ENCODE assay signal across 8 cellular contexts in the genomic region with DNA sequence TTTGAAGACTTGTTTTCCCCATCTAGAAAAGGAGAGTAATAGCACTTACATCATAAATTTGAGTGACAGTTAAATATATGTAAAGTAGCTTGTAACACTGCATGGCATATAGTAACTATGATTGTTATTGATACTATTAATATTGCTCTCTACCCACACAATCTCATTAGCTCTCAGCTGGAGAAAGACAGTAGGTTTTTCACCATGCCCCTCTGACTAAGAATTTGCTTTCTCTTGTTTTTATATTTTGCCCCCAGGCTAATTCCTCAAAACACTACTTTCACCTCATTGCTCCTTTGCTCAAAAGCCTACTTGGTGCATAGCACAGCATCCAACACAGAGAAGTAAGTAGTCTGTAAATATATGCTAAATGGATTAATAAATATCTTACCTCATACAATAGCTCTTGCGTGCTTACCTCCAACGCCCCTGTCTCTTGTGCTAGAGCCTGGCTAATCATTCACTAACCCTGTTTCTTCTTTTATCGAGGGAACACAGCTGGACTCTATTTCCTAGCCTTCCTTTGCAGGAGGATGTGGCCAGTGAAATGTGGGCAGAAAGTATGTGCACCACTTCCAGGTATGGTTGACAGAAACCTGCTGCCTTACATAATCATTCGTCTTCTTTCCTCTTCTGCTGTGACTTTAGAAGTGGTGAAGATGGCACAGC.
DNase-seq lines count a peak whose midpoint lies in the region; ATAC-seq and TF ChIP-seq lines count a peak whose summit lies in the region.

No MANE protein-coding gene starts in this region.

- peak; percentile 75 for ATAC-seq in GM18502 (IDR thresholded peaks at IDR 0.05; ENCODE audit: poor library complexity, unreplicated experiment)
- ATAC-seq in GM21737 (IDR thresholded peaks at IDR 0.05; ENCODE audit: unreplicated experiment), result peak; percentile 88
- ATAC-seq in Right ventricle myocardium superior (ENCODE audit: poor library complexity), result no peak

- DNase-seq in HT-29 (ENCODE audit: low spot score) (peak; percentile 45), kidney epithelial cell (ENCODE audit: low read depth) (peak; percentile 83), cerebellum (ENCODE audit: low spot score) (no peak), nucleus accumbens (lab: John Stamatoyannopoulos, UW) (no peak), Right ventricle myocardium superior (no peak)
- no peak for DNase-seq in stimulated activated CD4-positive, alpha-beta T cell treated with anti-CD3 and anti-CD28 coated beads, Interleukin-12 subunit alpha, Interleukin-12 subunit beta, amount 100 ng/mL, for 4 hours

- no peaks in the 10 kb centered on the region for H3K27me3 ChIP-seq in kidney epithelial cell (ENCODE audit: control insufficient read depth, insufficient read depth, low read length)

- no peak overlapping the region for H3K4me3 ChIP-seq in kidney epithelial cell (ENCODE audit: low read depth, low read length)

- intact Hi-C loops in Right ventricle myocardium superior (cut with DNase I), result no loop called here

- TF ChIP-seq CTCF in kidney epithelial cell (IDR thresholded peaks at IDR 0.05; ENCODE audit: insufficient read depth, low read length, poor library complexity, severe bottlenecking), result no peak

- H3K36me3 ChIP-seq in kidney epithelial cell (ENCODE audit: control insufficient read depth, insufficient read depth, low read length), result no peaks in the 10 kb centered on the region

Comparison
In these comparisons a context has a peak if more than half of its experiments do, and no peak if none do; other contexts are left out.
1. DNase-seq: peak in HT-29 (single experiment) and kidney epithelial cell (single experiment); none in cerebellum (single experiment), nucleus accumbens (0 of 56), Right ventricle myocardium superior (single experiment) and stimulated activated CD4-positive, alpha-beta T cell treated with anti-CD3 and anti-CD28 coated beads, Interleukin-12 subunit alpha, Interleukin-12 subunit beta, amount 100 ng/mL, for 4 hours (single experiment).